8 cellular contexts compared by ENCODE assay signal in genomic region chr6:33123732-33124524, GRCh38. TPM values are rescaled to one million over a fixed set of nuclear protein-coding genes. Genes with fewer than 3 reads are reported as not detected.
DNase-seq lines count a peak whose midpoint lies in the region; ATAC-seq and TF ChIP-seq lines count a peak whose summit lies in the region.

No MANE protein-coding gene starts in this region.

- H2AK5ac ChIP-seq in mesendoderm (ENCODE audit: low read length): no peak overlapping the region

- H3K4ac ChIP-seq in mesendoderm (ENCODE audit: low read depth, low read length): no peak overlapping the region

- H3K23ac ChIP-seq in mesendoderm (ENCODE audit: low read length): no peak overlapping the region

- no peak for ATAC-seq in GM21737 (IDR thresholded peaks at IDR 0.05; ENCODE audit: unreplicated experiment)
- no peak for ATAC-seq in GM21717 (IDR thresholded peaks at IDR 0.05; ENCODE audit: unreplicated experiment)
- ATAC-seq in HG02623 (IDR thresholded peaks at IDR 0.05; ENCODE audit: unreplicated experiment): no peak

- no peak overlapping the region for H3K4me2 ChIP-seq in mesendoderm (ENCODE audit: low read length)

- H3K27ac ChIP-seq in C4-2B (no peak overlapping the region), mesendoderm (ENCODE audit: low read depth, low read length) (no peak overlapping the region)

- no peaks in the 10 kb centered on the region for H3K36me3 ChIP-seq in mesendoderm (ENCODE audit: control insufficient read depth, insufficient read depth, low read length)

- no peak overlapping the region for H3K4me3 ChIP-seq in mesendoderm (ENCODE audit: low read length)

- no peak overlapping the region for H4K8ac ChIP-seq in mesendoderm (ENCODE audit: low read depth, low read length)

- no peak overlapping the region for H3K4me3 Mint-ChIP-seq in brain

- no peak overlapping the region for H2BK5ac ChIP-seq in mesendoderm (ENCODE audit: low read length)

- no peak overlapping the region for H3K56ac ChIP-seq in mesendoderm (ENCODE audit: low read length)

- H3K79me1 ChIP-seq in mesendoderm (ENCODE audit: low read length): peaks cover 5% of the 10 kb centered on the region

- TF ChIP-seq CTCF in C4-2B (conservative IDR thresholded peaks at IDR 0.05) (peak; percentile 85), GM13977 (IDR thresholded peaks at IDR 0.05; ENCODE audit: extremely low read depth, insufficient read depth, missing control alignments) (peak; percentile 37), brain (conservative IDR thresholded peaks at IDR 0.05) (peak; percentile 55 to 70)

- no CpG with 5 or more reads among the region's 20 CpGs for WGBS in mesendoderm (ENCODE audit: extremely low coverage, insufficient coverage, low lambda C conversion rate)

- no peak overlapping the region for H3K9ac ChIP-seq in mesendoderm (ENCODE audit: low read length)

- peaks cover 29% of the 10 kb centered on the region for H3K79me2 ChIP-seq in mesendoderm (ENCODE audit: control insufficient read depth, insufficient read depth, low read length)

- H4K5ac ChIP-seq in mesendoderm (ENCODE audit: low read length): no peak overlapping the region

- peaks cover 10% of the 10 kb centered on the region for H3K4me1 Mint-ChIP-seq in brain

- in situ Hi-C loops in GM13977 (cut with MboI; ENCODE audit: low pct_unique_long_range_greater_than_20kb, low sequenced_read_pairs, unreplicated experiment): no loop called here

- peaks cover 7 to 12% (median 10%) of the 10 kb centered on the region in 5 experiments for H3K9me3 Mint-ChIP-seq in brain

- no peak for DNase-seq in GM13977 (ENCODE audit: low spot score)
- DNase-seq in NCI-H226: peak; percentile 31
- DNase-seq in mesendoderm: peak; percentile 56

- no peak overlapping the region for H2BK120ac ChIP-seq in mesendoderm (ENCODE audit: low read depth, low read length)

- H2BK15ac ChIP-seq in mesendoderm (replicated peaks; ENCODE audit: low read depth): no peak overlapping the region

- H3K27me3 ChIP-seq in mesendoderm (ENCODE audit: insufficient read depth, low read length, poor library complexity): no peaks in the 10 kb centered on the region

- H3K36me3 Mint-ChIP-seq in brain: peaks cover 12% of the 10 kb centered on the region

- H3K4me1 ChIP-seq in mesendoderm (ENCODE audit: control insufficient read depth, low read depth, low read length): no peaks in the 10 kb centered on the region

- H3K27me3 Mint-ChIP-seq in brain: peaks cover 27% of the 10 kb centered on the region

- H3K27ac Mint-ChIP-seq in brain: peak overlapping the region in 1 of 5 experiments; percentile 8

- H3K18ac ChIP-seq in mesendoderm (ENCODE audit: low read length): no peak overlapping the region

RNA-seq across cellular contexts. Expression of gene HLA-DPB1, which starts 48.1 kb away (rescaled TPM):
- polyA plus RNA-seq in brain (ENCODE audit: insufficient read depth, low read depth, low replicate concordance): 32.1 TPM
- polyA plus RNA-seq in mesendoderm (2013, experiment 1 of 2): 27.2 TPM
- 28.0 TPM for polyA plus RNA-seq in mesendoderm (2013, experiment 2 of 2)

RNA-seq across cellular contexts. Expression of gene HLA-DPA1, which starts 50.5 kb away (rescaled TPM):
- polyA plus RNA-seq in brain (ENCODE audit: insufficient read depth, low read depth, low replicate concordance): 56.8 TPM
- polyA plus RNA-seq in mesendoderm (2013, experiment 1 of 2): 4.9 TPM
- 4.7 TPM for polyA plus RNA-seq in mesendoderm (2013, experiment 2 of 2)
